In the genomic region with DNA sequence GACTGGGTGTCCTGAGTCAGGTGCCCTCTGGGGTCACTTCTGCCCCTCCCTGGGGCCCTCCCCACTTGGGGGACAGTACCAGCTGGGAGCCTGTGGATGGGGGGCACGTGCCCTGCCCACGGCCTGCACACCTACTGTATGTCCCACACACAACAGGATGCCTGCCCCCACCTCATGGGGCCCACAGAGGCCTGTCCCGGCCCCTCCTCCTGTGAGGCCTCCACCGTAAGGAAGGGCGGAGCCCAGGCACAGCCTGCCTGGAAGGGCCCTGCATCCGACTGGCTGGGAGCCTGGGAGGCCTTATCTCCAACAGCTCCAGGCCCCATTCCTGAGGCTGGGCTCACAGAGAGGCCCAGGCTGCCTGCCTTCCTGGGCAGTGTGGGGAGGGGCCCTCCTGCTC, we compare ENCODE assay signal across 12 cellular contexts. TPM values are rescaled to one million over a fixed set of nuclear protein-coding genes. Genes with fewer than 3 reads are reported as not detected.
DNase-seq lines count a peak whose midpoint lies in the region; ATAC-seq and TF ChIP-seq lines count a peak whose summit lies in the region.
"Had no signal": no experiment of that assay in that cellular context is flagged by ENCODE, and none has a peak within 500 bp of the region (broad histone marks: within the 10 kb centered on the region; RNA-seq: fewer than 3 reads in every experiment).

No MANE protein-coding gene starts in this region.

- no peak overlapping the region for H3K4me3 Mint-ChIP-seq in activated CD4-positive, alpha-beta memory T cell treated with anti-CD3 and anti-CD28 coated beads for 36 hours
- H3K4me3 Mint-ChIP-seq: IgD-negative memory B cell had no signal

- no peaks in the 10 kb centered on the region for H3K4me1 Mint-ChIP-seq in activated CD4-positive, alpha-beta memory T cell treated with anti-CD3 and anti-CD28 coated beads for 36 hours (ENCODE audit: low read depth)
- H3K4me1 Mint-ChIP-seq: IgD-negative memory B cell had no signal

- peaks cover 0 to 8% (median 1%) of the 10 kb centered on the region in 4 donors for H3K27me3 ChIP-seq in upper lobe of left lung

- no peaks in the 10 kb centered on the region for H3K9me3 Mint-ChIP-seq in activated CD4-positive, alpha-beta memory T cell treated with anti-CD3 and anti-CD28 coated beads for 36 hours
- H3K9me3 Mint-ChIP-seq: IgD-negative memory B cell had no signal

- H3K27me3 Mint-ChIP-seq in activated CD4-positive, alpha-beta memory T cell treated with anti-CD3 and anti-CD28 coated beads for 36 hours, result peaks cover 3% of the 10 kb centered on the region

- DNase-seq in NCI-H2227 (lab: John Stamatoyannopoulos, UW; ENCODE audit: unreplicated experiment) (peak; percentile 23), NCI-H2227 treated with DMSO at 0.1 percent for 48 hours (lab: John Stamatoyannopoulos, UW) (no peak), amniotic stem cell (lab: John Stamatoyannopoulos, UW) (peak; percentile 9), hepatic stellate cell (ENCODE audit: low spot score) (peak; percentile 54), upper lobe of left lung (peak in 1 of 2 donors; percentile 71), KBM-7 (no peak)
- DNase-seq in activated CD4-positive, alpha-beta memory T cell treated with anti-CD3 and anti-CD28 coated beads for 36 hours, result no peak
- DNase-seq: GDM1, kidney had no signal

- no peak for TF ChIP-seq POLR2A in upper lobe of left lung (IDR thresholded peaks at IDR 0.05)

- in situ Hi-C loops in KBM-7 (cut with MboI; ENCODE audit: low pct_unique_long_range_greater_than_20kb, low sequenced_read_pairs), result no loop called here

- no peaks in the 10 kb centered on the region for H3K9me3 ChIP-seq in upper lobe of left lung
- H3K9me3 ChIP-seq: esophagus muscularis mucosa had no signal

- no peak overlapping the region for H3K4me3 ChIP-seq in upper lobe of left lung
- H3K4me3 ChIP-seq: esophagus muscularis mucosa had no signal

- TF ChIP-seq EP300 in upper lobe of left lung (IDR thresholded peaks at IDR 0.05), result no peak

- peak; percentile 17 to 31 for ATAC-seq in upper lobe of left lung (ENCODE audit: low FRiP score in 2 of 2)
- ATAC-seq in HG03342 (IDR thresholded peaks at IDR 0.05; ENCODE audit: unreplicated experiment), result no peak

- CTCF ChIA-PET in activated CD4-positive, alpha-beta memory T cell treated with anti-CD3 and anti-CD28 coated beads for 36 hours (lab: Charles Lee), result no interaction called here

- WGBS in upper lobe of left lung, 2 donors, result 51% methylated on average over 6 of the region's 6 CpGs; no CpG with 5 or more reads in 1 of the 2 donors

- peaks cover 0 to 11% (median 4%) of the 10 kb centered on the region in 4 donors for H3K4me1 ChIP-seq in upper lobe of left lung

- no peak overlapping the region for H3K27ac ChIP-seq in upper lobe of left lung
- H3K27ac ChIP-seq: esophagus muscularis mucosa had no signal

- H3K27ac Mint-ChIP-seq in activated CD4-positive, alpha-beta memory T cell treated with anti-CD3 and anti-CD28 coated beads for 36 hours, result no peak overlapping the region
- H3K27ac Mint-ChIP-seq: IgD-negative memory B cell had no signal

- no peaks in the 10 kb centered on the region for H3K36me3 Mint-ChIP-seq in activated CD4-positive, alpha-beta memory T cell treated with anti-CD3 and anti-CD28 coated beads for 36 hours
- H3K36me3 Mint-ChIP-seq: IgD-negative memory B cell had no signal

- H3K36me3 ChIP-seq in upper lobe of left lung, result no peaks in the 10 kb centered on the region
- H3K36me3 ChIP-seq: esophagus muscularis mucosa had no signal

- POLR2A ChIA-PET in activated CD4-positive, alpha-beta memory T cell treated with anti-CD3 and anti-CD28 coated beads for 36 hours (lab: Charles Lee), result no interaction called here

- intact Hi-C loops in activated CD4-positive, alpha-beta memory T cell treated with anti-CD3 and anti-CD28 coated beads for 36 hours (cut with micrococcal nuclease), result no loop called here

- no peak for TF ChIP-seq CTCF in upper lobe of left lung (IDR thresholded peaks at IDR 0.05)

RNA-seq across cellular contexts. Expression of a gene that starts 47.8 kb away (rescaled TPM):
- under 1 TPM in 4 of 6 donors, not detected in 2; 0.11 to 0.54 (median 0.25) TPM for total RNA-seq in upper lobe of left lung
- total RNA-seq in activated CD4-positive, alpha-beta memory T cell treated with anti-CD3 and anti-CD28 coated beads for 36 hours, result under 1 TPM; 0.46 to 0.64 TPM

RNA-seq across cellular contexts. Expression of a gene that starts 49.1 kb away (rescaled TPM):
- 10 to 100 TPM; 34.7 to 72.3 (median 49.5) TPM for total RNA-seq in upper lobe of left lung
- 10 to 100 TPM; 15.9 to 17.9 TPM for total RNA-seq in activated CD4-positive, alpha-beta memory T cell treated with anti-CD3 and anti-CD28 coated beads for 36 hours

Comparison
In these comparisons a context has a peak if more than half of its experiments do, and no peak if none do; other contexts are left out.
1. DNase-seq: peak in NCI-H2227 (single experiment), amniotic stem cell (single experiment) and hepatic stellate cell (single experiment); none in NCI-H2227 treated with DMSO at 0.1 percent for 48 hours (single experiment), activated CD4-positive, alpha-beta memory T cell treated with anti-CD3 and anti-CD28 coated beads for 36 hours (single experiment) and KBM-7 (single experiment).